ENCODE assay signal across 8 cellular contexts in genomic region chrX:46762963-46763362, GRCh38.
"Had no signal": no experiment of that assay in that cellular context is flagged by ENCODE, and none has a peak within 500 bp of the region (broad histone marks: within the 10 kb centered on the region; RNA-seq: fewer than 3 reads in every experiment).

No MANE protein-coding gene starts in this region.

- H3K4me3 ChIP-seq: K562 had no signal

- H3K27me3 Mint-ChIP-seq: IgD-negative memory B cell had no signal

- H3K27ac ChIP-seq: HL-60 had no signal

- H3K27ac Mint-ChIP-seq: IgD-negative memory B cell had no signal

- DNase-seq: IMR-90, KBM-7, KG1 had no signal

- FAIRE-seq: HepG2, HTR-8/SVneo, K562 had no signal

- H3K4me3 Mint-ChIP-seq: IgD-negative memory B cell had no signal
